Comparison of ENCODE assay signal across 8 cellular contexts in genomic region chr12:69534389-69534822, GRCh38. TPM values are rescaled to one million over a fixed set of nuclear protein-coding genes. Genes with fewer than 3 reads are reported as not detected.
DNase-seq lines count a peak whose midpoint lies in the region; ATAC-seq, FAIRE-seq and TF ChIP-seq lines count a peak whose summit lies in the region.

No MANE protein-coding gene starts in this region.

- H3K79me1 ChIP-seq in mesenchymal stem cell (replicated peaks; ENCODE audit: low read length, poor library complexity, severe bottlenecking) = peaks cover 12% of the 10 kb centered on the region

- TF ChIP-seq RAD21 in SK-N-SH (IDR thresholded peaks at IDR 0.05; ENCODE audit: low read length) = no peak

- H2BK12ac ChIP-seq in mesenchymal stem cell (ENCODE audit: low read length in 2 of 2) = no peak overlapping the region

- DNase-seq in BJ (ENCODE audit: low read depth) (peak; percentile 98), SK-N-SH (no peak), mesenchymal stem cell (peak; percentile 100), stromal cell of bone marrow (ENCODE audit: low read depth) (peak; percentile 100), UCSD-AML1 (lab: John Stamatoyannopoulos, UW; ENCODE audit: unreplicated experiment) (no peak)

- no peak overlapping the region for H2BK120ac ChIP-seq in mesenchymal stem cell (ENCODE audit: low read depth, low read length)

- no peak overlapping the region for H2AFZ ChIP-seq in SK-N-SH (ENCODE audit: low read depth)
- no peak overlapping the region for H2AFZ ChIP-seq in mesenchymal stem cell (ENCODE audit: low read depth, low read length)

- 49% methylated on average over 3 of the region's 3 CpGs for WGBS in SK-N-SH (ENCODE audit: low lambda C conversion rate)
- WGBS in mesenchymal stem cell = 6% methylated on average over 3 of the region's 3 CpGs

- H3K4ac ChIP-seq in mesenchymal stem cell (ENCODE audit: low read depth in 1 of 2, low read length in 2 of 2) = no peak overlapping the region

- H3K9ac ChIP-seq in SK-N-SH (peak overlapping the region; percentile 18; the same call in 1 of the 2 replicates), mesenchymal stem cell (ENCODE audit: low read length) (peak overlapping the region; percentile 94)

- H3K79me2 ChIP-seq in SK-N-SH (ENCODE audit: insufficient read depth) = peaks cover 86% of the 10 kb centered on the region

- H3K4me3 ChIP-seq in BJ (ENCODE audit: low read depth, low read length) (no peak overlapping the region), SK-N-SH (ENCODE audit: low read depth in 2 of 2, low read length in 1 of 2) (no peak overlapping the region), mesenchymal stem cell (ENCODE audit: insufficient read depth in 1 of 2, low read depth in 1 of 2, low read length in 2 of 2) (peak overlapping the region in 1 of 2 experiments; percentile 39)

- peak overlapping the region; percentile 11 to 78; a peak in 3 of 4 replicates for H3K27ac ChIP-seq in SK-N-SH (ENCODE audit: low read depth in 2 of 2, low read length in 1 of 2)
- H3K27ac ChIP-seq in mesenchymal stem cell (ENCODE audit: low read length, poor library complexity, severe bottlenecking) = peak overlapping the region; percentile 87

- no peak overlapping the region for H2BK5ac ChIP-seq in mesenchymal stem cell (ENCODE audit: low read depth, low read length, poor library complexity, severe bottlenecking)

- CTCF ChIA-PET in BJ (lab: Yijun Ruan, JAX) = interaction anchor here (0.7 to 1.0 kb wide), 3 partner anchors 9 to 118 kb away, joined by 3 read pairs; no protein-coding TSS in a partner anchor
- CTCF ChIA-PET in SK-N-SH (lab: Yijun Ruan, JAX) = interaction anchor here (0.5 to 1.0 kb wide), 2 partner anchors 35 to 1210 kb away, joined by 3 read pairs; no protein-coding TSS in a partner anchor

- H3K23ac ChIP-seq in mesenchymal stem cell (ENCODE audit: low read length in 2 of 2) = no peak overlapping the region

- peaks cover 2 to 12% of the 10 kb centered on the region in 2 experiments; a peak in 3 of 4 replicates for H3K4me1 ChIP-seq in SK-N-SH (ENCODE audit: control insufficient read depth in 1 of 2, insufficient read depth in 2 of 2, low read depth in 1 of 2, low read length in 1 of 2)
- H3K4me1 ChIP-seq in mesenchymal stem cell (ENCODE audit: control insufficient read depth, insufficient read depth, low read depth, low read length) = no peaks in the 10 kb centered on the region

- POLR2A ChIA-PET in BJ (lab: Charles Lee) (interaction anchor here (0.5 kb wide), 1 partner anchor 140 kb away, joined by 3 read pairs; no protein-coding TSS in a partner anchor), SK-N-SH (lab: Yijun Ruan, JAX) (no interaction called here)

- no peak overlapping the region for H4K91ac ChIP-seq in mesenchymal stem cell (ENCODE audit: low read length)

- H3K27me3 ChIP-seq in BJ (ENCODE audit: control insufficient read depth, insufficient read depth, low read length) = no peaks in the 10 kb centered on the region
- no peaks in the 10 kb centered on the region for H3K27me3 ChIP-seq in SK-N-SH (ENCODE audit: insufficient read depth)
- H3K27me3 ChIP-seq in mesenchymal stem cell (ENCODE audit: control insufficient read depth in 1 of 2, insufficient read depth in 1 of 2, low read length in 2 of 2) = no peaks in the 10 kb centered on the region

- H2BK15ac ChIP-seq in mesenchymal stem cell (ENCODE audit: low read depth, poor library complexity, severe bottlenecking) = no peak overlapping the region

- H4K20me1 ChIP-seq in SK-N-SH (ENCODE audit: insufficient read depth) = peaks cover 10% of the 10 kb centered on the region; the same call in 1 of the 2 replicates

- H3K36me3 ChIP-seq in BJ (ENCODE audit: control insufficient read depth, insufficient read depth, low read length) (peaks cover 1% of the 10 kb centered on the region; the same call in 1 of the 2 replicates), SK-N-SH (replicated peaks in 1 of 2; ENCODE audit: control insufficient read depth in 1 of 2, insufficient read depth in 2 of 2, low read length in 1 of 2) (peaks cover 15 to 36% of the 10 kb centered on the region in 2 experiments), mesenchymal stem cell (ENCODE audit: control insufficient read depth in 1 of 2, insufficient read depth in 2 of 2, low read depth in 1 of 2, low read length in 2 of 2) (peaks cover 0 to 19% of the 10 kb centered on the region in 2 experiments)

- peaks cover 23% of the 10 kb centered on the region for H3F3A ChIP-seq in SK-N-SH (replicated peaks; ENCODE audit: insufficient read depth)

- H3K4me2 ChIP-seq in SK-N-SH = peak overlapping the region; percentile 57; the same call in 1 of the 2 replicates
- H3K4me2 ChIP-seq in mesenchymal stem cell (ENCODE audit: low read length, poor library complexity, severe bottlenecking) = peak overlapping the region; percentile 38

- no peak overlapping the region for H3K14ac ChIP-seq in mesenchymal stem cell (ENCODE audit: low read length in 2 of 2)

- no peaks in the 10 kb centered on the region for H3K9me2 ChIP-seq in SK-N-SH

- FAIRE-seq in endometrium (lab: Jason Lieb, UNC) = peak; percentile 96

- H2AK5ac ChIP-seq in mesenchymal stem cell (ENCODE audit: low read length, severe bottlenecking) = no peak overlapping the region

- H3K9me3 ChIP-seq in SK-N-SH (no peaks in the 10 kb centered on the region), mesenchymal stem cell (ENCODE audit: control insufficient read depth, low read length) (no peaks in the 10 kb centered on the region)

- no peak for TF ChIP-seq EP300 in SK-N-SH (IDR thresholded peaks at IDR 0.05; ENCODE audit: borderline replicate concordance in 1 of 2, low read depth in 1 of 2, low read length in 1 of 2)

- H4K8ac ChIP-seq in mesenchymal stem cell (ENCODE audit: low read length) = no peak overlapping the region

- TF ChIP-seq CTCF in BJ (IDR thresholded peaks at IDR 0.05; ENCODE audit: insufficient read depth, low read depth, low read length) (no peak), SK-N-SH (IDR thresholded peaks at IDR 0.05) (no peak)

- peak; percentile 78 for ATAC-seq in GM18909 (IDR thresholded peaks at IDR 0.05; ENCODE audit: poor library complexity, unreplicated experiment)
- peak; percentile 89 for ATAC-seq in HG03354 (IDR thresholded peaks at IDR 0.05; ENCODE audit: poor library complexity, severe bottlenecking, unreplicated experiment)

- H3K18ac ChIP-seq in mesenchymal stem cell (ENCODE audit: low read depth in 1 of 2, low read length in 2 of 2) = no peak overlapping the region

TF ChIP-seq in SK-N-SH, 30 proteins besides CTCF, POLR2A, EP300 and RAD21:
- peak; percentile 48; the same call in 1 of the 2 replicates for TF ChIP-seq MAX (IDR thresholded peaks at IDR 0.05; ENCODE audit: low read depth)
- TF ChIP-seq JUND (IDR thresholded peaks at IDR 0.05) = 0 out of 2 replicates have a peak, but pooled peaks have one; percentile 4
- TF ChIP-seq USF1 (IDR thresholded peaks at IDR 0.05; ENCODE audit: borderline replicate concordance, low read depth) = peak; percentile 58; the same call in 1 of the 2 replicates
- peak; percentile 8; the same call in 1 of the 2 replicates for TF ChIP-seq FOSL2 (IDR thresholded peaks at IDR 0.05; ENCODE audit: borderline replicate concordance, low read depth)
- TF ChIP-seq MXI1 (IDR thresholded peaks at IDR 0.05; ENCODE audit: low read depth, low read length) = no peak
- TF ChIP-seq TCF12 (IDR thresholded peaks at IDR 0.05) = peak; percentile 37; the same call in 1 of the 2 replicates
- no peak for TF ChIP-seq REST (IDR thresholded peaks at IDR 0.05; ENCODE audit: low read depth, low read length)

RNA-seq across cellular contexts. Expression of gene CCT2, which starts 50.9 kb away (rescaled TPM):
- polyA plus RNA-seq in BJ (2011; rRNA removed) (225 and 228 TPM in 2 replicates), SK-N-SH (2012; rRNA removed) (181 and 242 TPM in 2 replicates)
- polyA minus RNA-seq in BJ (2011; rRNA and poly(A)+ RNA removed) = 69.8 and 96.3 TPM in 2 replicates
- polyA plus RNA-seq in SK-N-SH (2012; cell fraction: cytosol; rRNA removed) = 203 and 218 TPM in 2 replicates
- polyA plus RNA-seq in SK-N-SH (2012; cell fraction: nucleus; rRNA removed) = 169 and 298 TPM in 2 replicates
- polyA plus RNA-seq in mesenchymal stem cell (2013, experiment 1 of 2) = 186 TPM
- polyA plus RNA-seq in mesenchymal stem cell (2013, experiment 2 of 2) = 194 TPM

Comparison
In these comparisons a context has a peak if more than half of its experiments do, and no peak if none do; other contexts are left out.
1. DNase-seq: peak in BJ (single experiment), mesenchymal stem cell (single experiment) and stromal cell of bone marrow (single experiment); none in SK-N-SH (single experiment) and UCSD-AML1 (single experiment).